Comparison of ENCODE assay signal across 1 cellular context in genomic region chr9:98192503-98193335, GRCh38.
A peak's percentile ranks its signal among the peaks of the same experiment; 100 is the strongest.
TF ChIP-seq lines count a peak whose summit lies in the region.

Gene CORO2A, minus strand, starts transcription at chr9:98192637. Its CDS starts 34,977 bp downstream, at chr9:98157660.

TF ChIP-seq in HepG2, 621 proteins besides CTCF, POLR2A, EP300 and RAD21 (continued from another document and continues in another):
- TF ChIP-seq DMAP1 (CRISPR knock-in tag; IDR thresholded peaks at IDR 0.05) (peak; percentile 67), ZNF547 (CRISPR knock-in tag; IDR thresholded peaks at IDR 0.05) (0 out of 2 replicates have a peak, but pooled peaks have one; percentile 28), ZXDC (CRISPR knock-in tag; IDR thresholded peaks at IDR 0.05) (peak; percentile 63; the same call in 1 of the 2 replicates), KDM5B (CRISPR knock-in tag; IDR thresholded peaks at IDR 0.05; ENCODE audit: borderline replicate concordance) (peak; percentile 64), ATF6 (CRISPR knock-in tag; conservative IDR thresholded peaks at IDR 0.05) (0 out of 2 replicates have a peak, but pooled peaks have one; percentile 73), HNF1B (CRISPR knock-in tag; IDR thresholded peaks at IDR 0.05) (peak; percentile 49; the same call in 1 of the 2 replicates), CAMTA2 (CRISPR knock-in tag; IDR thresholded peaks at IDR 0.05; ENCODE audit: borderline replicate concordance) (no peak), ZNF121 (CRISPR knock-in tag; IDR thresholded peaks at IDR 0.05) (no peak), ZNF770 (CRISPR knock-in tag; IDR thresholded peaks at IDR 0.05) (peak; percentile 50), ZNF710 (CRISPR knock-in tag; IDR thresholded peaks at IDR 0.05; ENCODE audit: borderline replicate concordance) (peak; percentile 67), TP53 (CRISPR knock-in tag; conservative IDR thresholded peaks at IDR 0.05) (no peak), DNMT1 (CRISPR knock-in tag; IDR thresholded peaks at IDR 0.05) (no peak), SAP130 (CRISPR knock-in tag; IDR thresholded peaks at IDR 0.05; ENCODE audit: low read depth) (peak; percentile 72), ESRRA (CRISPR knock-in tag; IDR thresholded peaks at IDR 0.05; ENCODE audit: low read depth) (peak; percentile 64), ZNF292 (CRISPR knock-in tag; IDR thresholded peaks at IDR 0.05; ENCODE audit: borderline replicate concordance, low read depth) (peak; percentile 64), ZNF564 (CRISPR knock-in tag; IDR thresholded peaks at IDR 0.05) (0 out of 2 replicates have a peak, but pooled peaks have one; percentile 34), ZNF580 (CRISPR knock-in tag; IDR thresholded peaks at IDR 0.05; ENCODE audit: borderline replicate concordance, low read depth) (peak; percentile 78; the same call in 1 of the 2 replicates), ZNF674 (CRISPR knock-in tag; IDR thresholded peaks at IDR 0.05; ENCODE audit: low read depth) (0 out of 2 replicates have a peak, but pooled peaks have one; percentile 53), ZNF891 (CRISPR knock-in tag; IDR thresholded peaks at IDR 0.05) (peak; percentile 74; the same call in 1 of the 2 replicates), ZFP90 (CRISPR knock-in tag; IDR thresholded peaks at IDR 0.05; ENCODE audit: borderline replicate concordance) (no peak; the same call in 1 of the 2 replicates), SP5 (CRISPR knock-in tag; IDR thresholded peaks at IDR 0.05; ENCODE audit: borderline replicate concordance, low read depth) (peak; percentile 83), ZNF496 (CRISPR knock-in tag; IDR thresholded peaks at IDR 0.05; ENCODE audit: insufficient replicate concordance) (no peak), STAG1 (CRISPR knock-in tag; IDR thresholded peaks at IDR 0.05) (peak; percentile 69), EEA1 (CRISPR knock-in tag; IDR thresholded peaks at IDR 0.05; ENCODE audit: borderline replicate concordance) (peak; percentile 51; the same call in 1 of the 2 replicates), TCF7 (IDR thresholded peaks at IDR 0.05; ENCODE audit: low read depth) (no peak), RFX3 (CRISPR knock-in tag; IDR thresholded peaks at IDR 0.05) (0 out of 2 replicates have a peak, but pooled peaks have one; percentile 32), ZNF275 (CRISPR knock-in tag; IDR thresholded peaks at IDR 0.05; ENCODE audit: borderline replicate concordance) (peak; percentile 74; the same call in 1 of the 2 replicates), TCF12 (IDR thresholded peaks at IDR 0.05) (no peak), TCF12 (CRISPR knock-in tag; IDR thresholded peaks at IDR 0.05) (peak; percentile 59; the same call in 1 of the 2 replicates), ZIK1 (CRISPR knock-in tag; IDR thresholded peaks at IDR 0.05; ENCODE audit: borderline replicate concordance, low read depth) (peak; percentile 36; the same call in 1 of the 2 replicates), ELF1 (CRISPR knock-in tag; IDR thresholded peaks at IDR 0.05) (peak; percentile 25; the same call in 1 of the 2 replicates), ZBTB14 (CRISPR knock-in tag; IDR thresholded peaks at IDR 0.05) (peak; percentile 97), ZFP37 (CRISPR knock-in tag; IDR thresholded peaks at IDR 0.05; ENCODE audit: borderline replicate concordance) (0 out of 2 replicates have a peak, but pooled peaks have one; percentile 64), ZNF468 (CRISPR knock-in tag; IDR thresholded peaks at IDR 0.05) (no peak), FOXP4 (CRISPR knock-in tag; IDR thresholded peaks at IDR 0.05) (peak; percentile 48; the same call in 1 of the 2 replicates), NAIF1 (CRISPR knock-in tag; IDR thresholded peaks at IDR 0.05; ENCODE audit: borderline replicate concordance) (no peak), ZNF609 (CRISPR knock-in tag; IDR thresholded peaks at IDR 0.05; ENCODE audit: borderline replicate concordance) (0 out of 2 replicates have a peak, but pooled peaks have one; percentile 20), SMAD1 (CRISPR knock-in tag; IDR thresholded peaks at IDR 0.05; ENCODE audit: borderline replicate concordance, low read depth) (peak; percentile 61; the same call in 1 of the 2 replicates)
